Comparison of ENCODE assay signal across 23 cellular contexts in genomic region chr21:44275041-44275440, GRCh38. TPM values are rescaled to one million over a fixed set of nuclear protein-coding genes. Genes with fewer than 3 reads are reported as not detected.
A peak's percentile ranks its signal among the peaks of the same experiment; 100 is the strongest.
DNase-seq lines count a peak whose midpoint lies in the region; ATAC-seq and TF ChIP-seq lines count a peak whose summit lies in the region.
"Had no signal": no experiment of that assay in that cellular context is flagged by ENCODE, and none has a peak within 500 bp of the region (broad histone marks: within the 10 kb centered on the region; RNA-seq: fewer than 3 reads in every experiment).

No MANE protein-coding gene starts in this region.

- TF ChIP-seq CTCF in gastroesophageal sphincter (IDR thresholded peaks at IDR 0.05) (no peak), RWPE1 (conservative IDR thresholded peaks at IDR 0.05; ENCODE audit: low read depth) (no peak)

- H3K4me1 ChIP-seq in right cardiac atrium (ENCODE audit: control insufficient read depth, insufficient read depth, low read length): no peaks in the 10 kb centered on the region
- H3K4me1 ChIP-seq in gastroesophageal sphincter: no peaks in the 10 kb centered on the region

- H3K27me3 ChIP-seq in right cardiac atrium (ENCODE audit: control insufficient read depth, insufficient read depth) (no peaks in the 10 kb centered on the region), gastroesophageal sphincter (peaks cover 20% of the 10 kb centered on the region)

- H3K9me3 ChIP-seq in right cardiac atrium (ENCODE audit: control insufficient read depth, low read length): no peaks in the 10 kb centered on the region
- H3K9me3 ChIP-seq in gastroesophageal sphincter: no peaks in the 10 kb centered on the region

- intact Hi-C loops in right cardiac atrium (cut with DNase I): no loop called here
- intact Hi-C loops in Right ventricle myocardium superior (cut with DNase I): no loop called here
- intact Hi-C loops in left colon (cut with DNase I, micrococcal nuclease): no loop called here

- no peak for TF ChIP-seq POLR2A in gastroesophageal sphincter (IDR thresholded peaks at IDR 0.05)

- ATAC-seq in right cardiac atrium (no peak), Right ventricle myocardium superior (ENCODE audit: poor library complexity) (no peak), left colon (peak; percentile 71), gastroesophageal sphincter (no peak), HG03135 (IDR thresholded peaks at IDR 0.05; ENCODE audit: unreplicated experiment) (no peak)
- ATAC-seq: GM23338, SK-N-SH treated with all-trans-retinoic acid at 6 μM for 48 hours had no signal

- H3K36me3 ChIP-seq in gastroesophageal sphincter: no peaks in the 10 kb centered on the region

- CTCF ChIA-PET in RWPE1 (lab: Yijun Ruan, JAX): no interaction called here

- H3K4me3 ChIP-seq in right cardiac atrium (ENCODE audit: low read length): no peak overlapping the region
- no peak overlapping the region for H3K4me3 ChIP-seq in gastroesophageal sphincter
- H3K4me3 ChIP-seq: GM23338, PC-9 had no signal

- DNase-seq in right cardiac atrium (peak in 2 of 3 donors; percentile 18 to 39), Right ventricle myocardium superior (no peak), NCI-H510A treated with DMSO at 0.1 percent for 48 hours (lab: John Stamatoyannopoulos, UW) (peak; percentile 31), left colon (no peak), RWPE1 (ENCODE audit: low spot score) (no peak)
- DNase-seq: CD4-positive, CD25-positive, alpha-beta regulatory T cell; COR-L47; DND-41; HCEC 1CT; IMR-90; NCI-H1092 treated with DMSO at 0.1 percent for 48 hours; NCI-H1436 treated with DMSO at 0.1 percent for 48 hours; NCI-H2081 treated with DMSO at 0.1 percent for 48 hours; NCI-H526 treated with DMSO at 0.1 percent for 48 hours; PC-9; RPMI8226; SIG-M5 had no signal

- TF ChIP-seq EP300 in gastroesophageal sphincter (IDR thresholded peaks at IDR 0.05): no peak

- WGBS in right cardiac atrium: 66% methylated on average over 5 of the region's 5 CpGs
- 50 to 60% methylated on average over 1 to 2 of the region's 5 CpGs for WGBS in gastroesophageal sphincter (ENCODE audit: low coverage in 1 of 2), 2 donors

- H3K27ac ChIP-seq in right cardiac atrium (ENCODE audit: low read length): no peak overlapping the region
- no peak overlapping the region for H3K27ac ChIP-seq in gastroesophageal sphincter
- H3K27ac ChIP-seq in RWPE1: no peak overlapping the region
- H3K27ac ChIP-seq: KMS-11, PC-9 had no signal

- POLR2A ChIA-PET in RWPE1 (lab: Yijun Ruan, JAX; ENCODE audit: low non-redundant PET): no interaction called here

RNA-seq across cellular contexts. Expression of gene AIRE, which starts 10.6 kb away (rescaled TPM):
- total RNA-seq in right cardiac atrium (under 1 TPM in 3 of 4 donors, not detected in 1; 0.11 to 0.14 (median 0.14) TPM), Right ventricle myocardium superior (not detected), left colon (under 1 TPM; 0.18 to 0.20 TPM), gastroesophageal sphincter (not detected)
- 0.05 TPM for polyA plus RNA-seq in right cardiac atrium
- total RNA-seq: IMR-90, PC-9 had no signal
- polyA plus RNA-seq: GM23338 had no signal

RNA-seq across cellular contexts. Expression of gene DNMT3L, which starts 13.3 kb away (rescaled TPM):
- not detected for total RNA-seq in right cardiac atrium
- not detected for polyA plus RNA-seq in right cardiac atrium
- not detected for total RNA-seq in Right ventricle myocardium superior
- not detected for total RNA-seq in left colon
- total RNA-seq in gastroesophageal sphincter: not detected
- total RNA-seq: CD4-positive, CD25-positive, alpha-beta regulatory T cell; GM23338; IMR-90; PC-9 had no signal
- polyA plus RNA-seq: BJ; CD4-positive, CD25-positive, alpha-beta regulatory T cell; IMR-90 had no signal

RNA-seq across cellular contexts. Expression of gene PFKL, which starts 24.8 kb away (rescaled TPM):
- total RNA-seq in right cardiac atrium (10 to 100 TPM; 43.2 to 54.9 (median 49.6) TPM), Right ventricle myocardium superior (42.7 TPM), left colon (100 to 1,000 TPM; 239 to 245 TPM), gastroesophageal sphincter (100 to 1,000 TPM in 1 of 4 donors, 10 to 100 TPM in 3; 57.7 to 103 (median 72.1) TPM)
- polyA plus RNA-seq in right cardiac atrium: 42.8 TPM

RNA-seq across cellular contexts. Expression of gene ICOSLG, which starts 34.3 kb away (rescaled TPM):
- total RNA-seq in right cardiac atrium: 1 to 10 TPM in 2 of 4 donors, under 1 TPM in 2; 0.60 to 4.6 (median 1.7) TPM
- 0.57 TPM for polyA plus RNA-seq in right cardiac atrium
- total RNA-seq in Right ventricle myocardium superior: 4.3 TPM
- total RNA-seq in left colon: 1 to 10 TPM; 3.2 to 5.0 TPM
- total RNA-seq in gastroesophageal sphincter: 1 to 10 TPM in 2 of 4 donors, under 1 TPM in 2; 0.40 to 1.9 (median 0.80) TPM

Comparison
In these comparisons a context has a peak if more than half of its experiments do, and no peak if none do; other contexts are left out.
1. DNase-seq: peak in right cardiac atrium (2 of 3) and NCI-H510A treated with DMSO at 0.1 percent for 48 hours (single experiment); none in Right ventricle myocardium superior (single experiment), left colon (0 of 2) and RWPE1 (single experiment).